Comparison of ENCODE assay signal across 16 cellular contexts in genomic region chr17:44269118-44269794, GRCh38. TPM values are rescaled to one million over a fixed set of nuclear protein-coding genes. Genes with fewer than 3 reads are reported as not detected.
DNase-seq lines count a peak whose midpoint lies in the region; ATAC-seq and TF ChIP-seq lines count a peak whose summit lies in the region.
"Had no signal": no experiment of that assay in that cellular context is flagged by ENCODE, and none has a peak within 500 bp of the region (broad histone marks: within the 10 kb centered on the region; RNA-seq: fewer than 3 reads in every experiment).

No MANE protein-coding gene starts in this region.

- TF ChIP-seq CTCF in LNCaP clone FGC (IDR thresholded peaks at IDR 0.05; ENCODE audit: control insufficient read depth, extremely low read depth, insufficient read depth) (no peak), GM10248 (IDR thresholded peaks at IDR 0.05; ENCODE audit: control extremely low read depth, extremely low read depth, low read depth, missing control alignments) (no peak)

- H3K4me3 ChIP-seq in LNCaP clone FGC (ENCODE audit: low read depth, low read length) = no peak overlapping the region

- POLR2A ChIA-PET in GM10248 (lab: Yijun Ruan, JAX) = no interaction called here

- peak; percentile 67 for DNase-seq in NCI-H82 (lab: John Stamatoyannopoulos, UW)
- DNase-seq in NCI-H82 treated with DMSO at 0.1 percent for 48 hours (lab: John Stamatoyannopoulos, UW; ENCODE audit: unreplicated experiment) = no peak
- peak; percentile 86 for DNase-seq in LNCaP clone FGC (ENCODE audit: low read depth)
- DNase-seq in ecto neural progenitor cell (ENCODE audit: low spot score) = peak; percentile 44
- DNase-seq in renal cortical epithelial cell (ENCODE audit: low read depth) = peak; percentile 30
- DNase-seq in AG08396 (ENCODE audit: low spot score) = no peak
- DNase-seq in GM10248 (ENCODE audit: extremely low spot score) = no peak
- DNase-seq: H9, MM.1S, NCI-H1092 treated with DMSO at 0.1 percent for 48 hours, NCI-H2107, NCI-H226, SIG-M5 had no signal

- CTCF ChIA-PET in GM10248 (lab: Yijun Ruan, JAX) = interaction anchor here (0.8 to 1.7 kb wide), 2 partner anchors 9 to 22 kb away, joined by 3 to 4 read pairs; no protein-coding TSS in a partner anchor

- no peak for ATAC-seq in HG02840 (IDR thresholded peaks at IDR 0.05; ENCODE audit: low FRiP score, unreplicated experiment)

RNA-seq across cellular contexts. Expression of gene SLC4A1, which starts 1.3 kb away (rescaled TPM):
- not detected in 2 replicates for total RNA-seq in renal cortical epithelial cell
- total RNA-seq: Daoy, H9, RPMI7951 had no signal

RNA-seq across cellular contexts. Expression of gene RUNDC3A, which starts 39.1 kb away (rescaled TPM):
- 2.9 and 3.8 TPM in 2 replicates for total RNA-seq in renal cortical epithelial cell

RNA-seq across cellular contexts. Expression of gene UBTF, which starts 49.8 kb away (rescaled TPM):
- total RNA-seq in renal cortical epithelial cell = 27.8 and 57.8 TPM in 2 replicates

RNA-seq across cellular contexts. Expression of gene SLC25A39, which starts 55.4 kb away (rescaled TPM):
- 78.7 and 84.9 TPM in 2 replicates for total RNA-seq in renal cortical epithelial cell

Comparison
In these comparisons a context has a peak if more than half of its experiments do, and no peak if none do; other contexts are left out.
1. DNase-seq: peak in NCI-H82 (single experiment), LNCaP clone FGC (single experiment), ecto neural progenitor cell (single experiment) and renal cortical epithelial cell (single experiment); none in NCI-H82 treated with DMSO at 0.1 percent for 48 hours (single experiment), AG08396 (single experiment) and GM10248 (single experiment).